8 cellular contexts compared by ENCODE assay signal in genomic region chr4:82799006-82799881, GRCh38. TPM values are rescaled to one million over a fixed set of nuclear protein-coding genes. Genes with fewer than 3 reads are reported as not detected.
DNase-seq lines count a peak whose midpoint lies in the region; ATAC-seq, FAIRE-seq and TF ChIP-seq lines count a peak whose summit lies in the region.

No MANE protein-coding gene starts in this region.

- peaks cover 12% of the 10 kb centered on the region for H3K4me1 ChIP-seq in mesenchymal stem cell (ENCODE audit: control insufficient read depth, insufficient read depth, low read depth, low read length)

- H3K14ac ChIP-seq in mesenchymal stem cell (ENCODE audit: low read length in 2 of 2) = peak overlapping the region; percentile 18 to 28

- peaks cover 0 to 13% of the 10 kb centered on the region in 2 experiments for H3K27me3 ChIP-seq in mesenchymal stem cell (ENCODE audit: control insufficient read depth in 1 of 2, insufficient read depth in 1 of 2, low read length in 2 of 2)

- H4K8ac ChIP-seq in mesenchymal stem cell (ENCODE audit: low read length) = peak overlapping the region; percentile 19

- no peak overlapping the region for H2BK120ac ChIP-seq in mesenchymal stem cell (ENCODE audit: low read depth, low read length)

- DNase-seq in NCI-H2227 (lab: John Stamatoyannopoulos, UW; ENCODE audit: unreplicated experiment) = peak; percentile 40
- DNase-seq in NCI-H2227 treated with DMSO at 0.1 percent for 48 hours (lab: John Stamatoyannopoulos, UW) = no peak
- peak; percentile 18 for DNase-seq in NCI-H1417 treated with DMSO at 0.1 percent for 48 hours (lab: John Stamatoyannopoulos, UW)
- DNase-seq in cardiac fibroblast (ENCODE audit: low read depth in 2 of 2) = peak in 1 of 2 donors; percentile 10
- no peak for DNase-seq in mesenchymal stem cell
- DNase-seq in urothelium cell line (ENCODE audit: low spot score) = no peak

- peak overlapping the region in 1 of 2 experiments; percentile 17 for H3K18ac ChIP-seq in mesenchymal stem cell (ENCODE audit: low read depth in 1 of 2, low read length in 2 of 2)

- peak; percentile 52 for FAIRE-seq in urothelium cell line (lab: Jason Lieb, UNC)

- H3K23ac ChIP-seq in mesenchymal stem cell (ENCODE audit: low read length in 2 of 2) = no peak overlapping the region

- no peak overlapping the region for H2AK5ac ChIP-seq in mesenchymal stem cell (ENCODE audit: low read length, severe bottlenecking)

- no peak overlapping the region for H2BK12ac ChIP-seq in mesenchymal stem cell (ENCODE audit: low read length in 2 of 2)

- H3K4ac ChIP-seq in mesenchymal stem cell (ENCODE audit: low read depth in 1 of 2, low read length in 2 of 2) = peak overlapping the region; percentile 19 to 71

- no peak overlapping the region for H4K91ac ChIP-seq in mesenchymal stem cell (ENCODE audit: low read length)

- peak overlapping the region; percentile 23 for H2BK15ac ChIP-seq in mesenchymal stem cell (ENCODE audit: low read depth, poor library complexity, severe bottlenecking)

- no peak overlapping the region for H2AFZ ChIP-seq in mesenchymal stem cell (ENCODE audit: low read depth, low read length)

- ATAC-seq in HG02623 (IDR thresholded peaks at IDR 0.05; ENCODE audit: unreplicated experiment) = no peak
- no peak for ATAC-seq in HG02981 (IDR thresholded peaks at IDR 0.05; ENCODE audit: unreplicated experiment)

- H2BK5ac ChIP-seq in mesenchymal stem cell (ENCODE audit: low read depth, low read length, poor library complexity, severe bottlenecking) = no peak overlapping the region

- peaks cover 0 to 8% of the 10 kb centered on the region in 2 experiments for H3K36me3 ChIP-seq in mesenchymal stem cell (ENCODE audit: control insufficient read depth in 1 of 2, insufficient read depth in 2 of 2, low read depth in 1 of 2, low read length in 2 of 2)

- H3K4me2 ChIP-seq in mesenchymal stem cell (ENCODE audit: low read length, poor library complexity, severe bottlenecking) = peak overlapping the region; percentile 96

- H3K9me3 ChIP-seq in mesenchymal stem cell (ENCODE audit: control insufficient read depth, low read length) = no peaks in the 10 kb centered on the region

- H3K4me3 ChIP-seq in cardiac fibroblast (replicated peaks in 1 of 2; ENCODE audit: low read depth in 2 of 2, low read length in 2 of 2) (peak overlapping the region; percentile 71 to 72), mesenchymal stem cell (ENCODE audit: insufficient read depth in 1 of 2, low read depth in 1 of 2, low read length in 2 of 2) (peak overlapping the region; percentile 84 to 86)

- H3K9ac ChIP-seq in mesenchymal stem cell (ENCODE audit: low read length) = peak overlapping the region; percentile 76

- 21% methylated on average over 24 of the region's 25 CpGs for WGBS in mesenchymal stem cell

- no peak for TF ChIP-seq CTCF in cardiac fibroblast (IDR thresholded peaks at IDR 0.05; ENCODE audit: low read depth, low read length)

- H3K27ac ChIP-seq in mesenchymal stem cell (ENCODE audit: low read length, poor library complexity, severe bottlenecking) = no peak overlapping the region

- H3K79me1 ChIP-seq in mesenchymal stem cell (replicated peaks; ENCODE audit: low read length, poor library complexity, severe bottlenecking) = peaks cover 19% of the 10 kb centered on the region

RNA-seq across cellular contexts. Expression of gene SCD5, which starts 0.6 kb away (rescaled TPM):
- polyA plus RNA-seq in mesenchymal stem cell (2013, experiment 1 of 2) = 5.9 TPM
- polyA plus RNA-seq in mesenchymal stem cell (2013, experiment 2 of 2) = 6.0 TPM

Comparison
In these comparisons a context has a peak if more than half of its experiments do, and no peak if none do; other contexts are left out.
1. DNase-seq: peak in NCI-H2227 (single experiment) and NCI-H1417 treated with DMSO at 0.1 percent for 48 hours (single experiment); none in NCI-H2227 treated with DMSO at 0.1 percent for 48 hours (single experiment), mesenchymal stem cell (single experiment) and urothelium cell line (single experiment).